Comparison of ENCODE assay signal across 16 cellular contexts in genomic region chr17:5793157-5793556, GRCh38.
A peak's percentile ranks its signal among the peaks of the same experiment; 100 is the strongest.
DNase-seq lines count a peak whose midpoint lies in the region; ATAC-seq and TF ChIP-seq lines count a peak whose summit lies in the region.
"Had no signal": no experiment of that assay in that cellular context is flagged by ENCODE, and none has a peak within 500 bp of the region (broad histone marks: within the 10 kb centered on the region; RNA-seq: fewer than 3 reads in every experiment).

No MANE protein-coding gene starts in this region.

- peaks cover 0 to 44% (median 0%) of the 10 kb centered on the region in 7 donors for H3K27me3 ChIP-seq in spleen (replicated peaks in 1 of 7)
- H3K27me3 ChIP-seq: BLaER1 had no signal

- ATAC-seq in HG03342 (IDR thresholded peaks at IDR 0.05; ENCODE audit: unreplicated experiment), result no peak
- ATAC-seq: mucosa of descending colon had no signal

- intact Hi-C loops in spleen (cut with DNase I; ENCODE audit: low total_unique reads), result no loop called here

- peaks cover 0 to 18% (median 12%) of the 10 kb centered on the region in 8 donors for H3K9me3 ChIP-seq in spleen

- H3K4me3 ChIP-seq in GM12865 (ENCODE audit: low read depth, low read length) (no peak overlapping the region), retinal pigment epithelial cell (ENCODE audit: low read length) (no peak overlapping the region), spleen (no peak overlapping the region)
- H3K4me3 ChIP-seq: BLaER1, GM23338, mucosa of descending colon had no signal

- H3K36me3 ChIP-seq in spleen, result no peaks in the 10 kb centered on the region
- H3K36me3 ChIP-seq: BLaER1 had no signal

- no peak overlapping the region for H3K4me3 Mint-ChIP-seq in endothelial cell (ENCODE audit: unreplicated experiment)
- no peak overlapping the region for H3K4me3 Mint-ChIP-seq in nephron progenitor cell
- H3K4me3 Mint-ChIP-seq: GM23338 had no signal

- H3K27ac Mint-ChIP-seq in endothelial cell (ENCODE audit: unreplicated experiment), result no peak overlapping the region
- H3K27ac Mint-ChIP-seq in nephron progenitor cell, result no peak overlapping the region
- H3K27ac Mint-ChIP-seq: GM23338 had no signal

- no peak overlapping the region for H3K27ac ChIP-seq in spleen
- H3K27ac ChIP-seq: BLaER1 had no signal

- WGBS in spleen, 5 donors, result 79 to 96% (median 90%) methylated on average over 4 of the region's 4 CpGs

- H3K36me3 Mint-ChIP-seq in endothelial cell (ENCODE audit: low read depth, unreplicated experiment) (peaks cover 3% of the 10 kb centered on the region), nephron progenitor cell (ENCODE audit: low read depth) (no peaks in the 10 kb centered on the region)

- H3K4me1 ChIP-seq in spleen, result no peaks in the 10 kb centered on the region

- H3K9me3 Mint-ChIP-seq in endothelial cell (ENCODE audit: unreplicated experiment), result no peaks in the 10 kb centered on the region
- H3K9me3 Mint-ChIP-seq in nephron progenitor cell, result peaks cover 28% of the 10 kb centered on the region

- DNase-seq in GM12865 (ENCODE audit: low read depth) (no peak), OCI-M1 (lab: John Stamatoyannopoulos, UW) (peak; percentile 8), endothelial cell (ENCODE audit: low spot score) (no peak), retinal pigment epithelial cell (ENCODE audit: low read depth) (no peak), spleen (no peak), nephron progenitor cell (no peak)
- DNase-seq: amygdala, cortex of kidney, DMS 273 treated with DMSO at 0.1 percent for 48 hours, mucosa of descending colon, MV-4-11, NCI-H2081, NCI-H526 treated with DMSO at 0.1 percent for 48 hours had no signal

- H3K4me1 Mint-ChIP-seq in endothelial cell (ENCODE audit: unreplicated experiment) (peaks cover 16% of the 10 kb centered on the region), nephron progenitor cell (peaks cover 41% of the 10 kb centered on the region)

- TF ChIP-seq CTCF in GM12865 (IDR thresholded peaks at IDR 0.05; ENCODE audit: insufficient read depth, low read depth, low read length, missing control alignments) (peak; percentile 14), endothelial cell (IDR thresholded peaks at IDR 0.05; ENCODE audit: unreplicated experiment) (peak; percentile 63), retinal pigment epithelial cell (conservative IDR thresholded peaks at IDR 0.05; ENCODE audit: low read depth, low read length) (peak; percentile 36), spleen (IDR thresholded peaks at IDR 0.05 in 8 of 11, conservative IDR thresholded peaks at IDR 0.05 in 3 of 11) (no peak), nephron progenitor cell (IDR thresholded peaks at IDR 0.05) (no peak)

- no peak for TF ChIP-seq POLR2A in spleen (IDR thresholded peaks at IDR 0.05)

- H3K27me3 Mint-ChIP-seq in endothelial cell (ENCODE audit: unreplicated experiment) (peaks cover 2% of the 10 kb centered on the region), nephron progenitor cell (ENCODE audit: low read depth, poor library complexity) (peaks cover 34% of the 10 kb centered on the region)

Comparison
In these comparisons a context has a peak if more than half of its experiments do, and no peak if none do; other contexts are left out.
1. CTCF ChIP-seq: peak in GM12865 (single experiment), endothelial cell (single experiment) and retinal pigment epithelial cell (single experiment); none in spleen (0 of 11) and nephron progenitor cell (single experiment).